Comparison of ENCODE assay signal across 8 cellular contexts in the genomic region with DNA sequence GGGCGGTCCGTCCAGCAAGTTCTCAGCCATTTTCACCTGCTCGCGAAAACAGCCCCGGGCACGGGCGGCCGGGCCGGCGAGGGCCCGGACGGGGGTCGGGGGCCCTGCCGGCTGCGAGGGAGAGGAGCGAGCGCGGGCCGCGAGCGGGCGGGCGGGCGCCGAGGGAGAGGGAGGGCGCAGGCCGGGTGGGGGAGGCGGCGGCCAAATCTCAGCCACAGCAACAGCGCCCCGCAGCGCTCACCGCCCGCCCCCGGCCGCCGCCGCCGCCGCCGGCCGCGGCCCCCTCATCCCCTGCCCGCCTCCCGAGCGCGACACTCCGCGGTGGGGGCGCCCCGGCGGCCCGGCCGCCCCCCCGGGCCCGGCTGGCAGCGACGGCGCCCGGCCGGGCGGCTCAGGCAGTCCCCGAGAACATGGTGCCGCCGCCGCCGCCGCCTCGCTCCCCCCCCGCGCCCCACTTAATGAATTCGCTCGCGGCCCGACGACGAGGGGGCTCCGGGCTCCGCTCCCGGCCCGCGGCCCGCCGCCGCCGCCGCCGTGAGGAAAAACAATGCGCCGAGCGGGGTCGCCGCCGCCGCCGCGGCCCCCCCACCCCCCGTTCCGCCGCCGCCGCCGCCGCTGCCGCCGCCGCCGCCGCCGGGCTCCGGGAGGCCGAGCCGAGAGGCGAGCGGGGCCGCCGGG. TPM values are rescaled to one million over a fixed set of nuclear protein-coding genes. Genes with fewer than 3 reads are reported as not detected.
DNase-seq lines count a peak whose midpoint lies in the region; ATAC-seq and TF ChIP-seq lines count a peak whose summit lies in the region.

No MANE protein-coding gene starts in this region.

- H3K36me3 ChIP-seq in ES-I3 (ENCODE audit: insufficient read depth, low read length) (no peaks in the 10 kb centered on the region), MG63 (peaks cover 18% of the 10 kb centered on the region), liver (ENCODE audit: control insufficient read depth in 4 of 4, insufficient read depth in 3 of 4, low read depth in 1 of 4, low read length in 3 of 4) (no peaks in the 10 kb centered on the region)

- H3K27me3 ChIP-seq in MG63 (no peaks in the 10 kb centered on the region), liver (ENCODE audit: control insufficient read depth in 4 of 4, insufficient read depth in 4 of 4, low read length in 3 of 4) (no peaks in the 10 kb centered on the region)

- peak; percentile 39 for ATAC-seq in GM21786 (IDR thresholded peaks at IDR 0.05; ENCODE audit: unreplicated experiment)

- H3K9me3 ChIP-seq in ES-I3 (ENCODE audit: control insufficient read depth, insufficient read depth, low read length) (no peaks in the 10 kb centered on the region), MG63 (no peaks in the 10 kb centered on the region), liver (ENCODE audit: control insufficient read depth in 4 of 4, low read length in 3 of 4) (no peaks in the 10 kb centered on the region)

- TF ChIP-seq CTCF in coronary artery (IDR thresholded peaks at IDR 0.05) (no peak), liver (IDR thresholded peaks at IDR 0.05; ENCODE audit: low read depth, low read length, missing input control) (no peak)

- 0 out of 2 replicates have a peak, but pooled peaks cover 6% of the 10 kb centered on the region for H3K4me1 ChIP-seq in ES-I3 (ENCODE audit: insufficient read depth, low read length)
- H3K4me1 ChIP-seq in liver (ENCODE audit: control insufficient read depth in 4 of 4, insufficient read depth in 4 of 4, low read length in 3 of 4), result peaks cover 10 to 46% (median 38%) of the 10 kb centered on the region in 4 donors

- peak in 1 of 2 donors; percentile 14 for TF ChIP-seq RAD21 in liver (IDR thresholded peaks at IDR 0.05)

- H3K27ac ChIP-seq in coronary artery (peak overlapping the region; percentile 71 to 99), liver (ENCODE audit: low read depth in 1 of 2, low read length in 2 of 2) (peak overlapping the region; percentile 64 to 74)

- H3K9ac ChIP-seq in ES-I3 (ENCODE audit: low read depth, low read length) (peak overlapping the region; percentile 61; the same call in 1 of the 2 replicates), liver (ENCODE audit: low read depth in 1 of 2, low read length in 2 of 2) (no peak overlapping the region)

- WGBS in liver, result 1% methylated on average over 117 of the region's 117 CpGs

- DNase-seq in MG63, result peak; percentile 79
- DNase-seq in activated CD4-positive, alpha-beta T cell treated with anti-CD3 and anti-CD28 coated beads for 24 hours (ENCODE audit: low read depth in 2 of 2), result peak; percentile 53 to 57
- DNase-seq in coronary artery (ENCODE audit: low spot score), result peak; percentile 77
- DNase-seq in stimulated activated CD4-positive, alpha-beta T cell treated with anti-CD3 and anti-CD28 coated beads, Interleukin-4, amount 100 ng/mL, for 48 hours (ENCODE audit: low read depth in 2 of 2), result peak; percentile 50 to 70
- no peak for DNase-seq in OCI-M2 (lab: John Stamatoyannopoulos, UW; ENCODE audit: unreplicated experiment)

- H3K4me3 ChIP-seq in MG63 (peak overlapping the region; percentile 62), coronary artery (peak overlapping the region; percentile 99), liver (ENCODE audit: low read depth in 1 of 3, low read length in 3 of 3) (peak overlapping the region; percentile 82 to 97 (median 92))

TF ChIP-seq in liver, 16 proteins besides CTCF, POLR2A, EP300 and RAD21:
- TF ChIP-seq NR2F2 (IDR thresholded peaks at IDR 0.05) (no peak), JUND (IDR thresholded peaks at IDR 0.05) (no peak), ATF3 (IDR thresholded peaks at IDR 0.05) (no peak), YY1 (IDR thresholded peaks at IDR 0.05) (no peak)
- TF ChIP-seq, protein P1, sequence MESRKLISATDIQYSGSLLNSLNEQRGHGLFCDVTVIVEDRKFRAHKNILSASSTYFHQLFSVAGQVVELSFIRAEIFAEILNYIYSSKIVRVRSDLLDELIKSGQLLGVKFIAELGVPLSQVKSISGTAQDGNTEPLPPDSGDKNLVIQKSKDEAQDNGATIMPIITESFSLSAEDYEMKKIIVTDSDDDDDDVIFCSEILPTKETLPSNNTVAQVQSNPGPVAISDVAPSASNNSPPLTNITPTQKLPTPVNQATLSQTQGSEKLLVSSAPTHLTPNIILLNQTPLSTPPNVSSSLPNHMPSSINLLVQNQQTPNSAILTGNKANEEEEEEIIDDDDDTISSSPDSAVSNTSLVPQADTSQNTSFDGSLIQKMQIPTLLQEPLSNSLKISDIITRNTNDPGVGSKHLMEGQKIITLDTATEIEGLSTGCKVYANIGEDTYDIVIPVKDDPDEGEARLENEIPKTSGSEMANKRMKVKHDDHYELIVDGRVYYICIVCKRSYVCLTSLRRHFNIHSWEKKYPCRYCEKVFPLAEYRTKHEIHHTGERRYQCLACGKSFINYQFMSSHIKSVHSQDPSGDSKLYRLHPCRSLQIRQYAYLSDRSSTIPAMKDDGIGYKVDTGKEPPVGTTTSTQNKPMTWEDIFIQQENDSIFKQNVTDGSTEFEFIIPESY (IDR thresholded peaks at IDR 0.05), result no peak

RNA-seq across cellular contexts. Expression of gene CREBBP, which starts 0.5 kb away (rescaled TPM):
- 3.7 and 7.0 TPM in 2 replicates for total RNA-seq in MG63 (2014; rRNA removed; shearing (Covaris generic); ENCODE audit: low replicate concordance)
- total RNA-seq in liver, result 10 to 100 TPM; 25.6 to 25.8 TPM
- 10 to 100 TPM in 1 of 2 donors, 1 to 10 TPM in 1; 7.0 to 13.3 TPM for polyA plus RNA-seq in liver
